Comparison of ENCODE assay signal across 8 cellular contexts in the genomic region with DNA sequence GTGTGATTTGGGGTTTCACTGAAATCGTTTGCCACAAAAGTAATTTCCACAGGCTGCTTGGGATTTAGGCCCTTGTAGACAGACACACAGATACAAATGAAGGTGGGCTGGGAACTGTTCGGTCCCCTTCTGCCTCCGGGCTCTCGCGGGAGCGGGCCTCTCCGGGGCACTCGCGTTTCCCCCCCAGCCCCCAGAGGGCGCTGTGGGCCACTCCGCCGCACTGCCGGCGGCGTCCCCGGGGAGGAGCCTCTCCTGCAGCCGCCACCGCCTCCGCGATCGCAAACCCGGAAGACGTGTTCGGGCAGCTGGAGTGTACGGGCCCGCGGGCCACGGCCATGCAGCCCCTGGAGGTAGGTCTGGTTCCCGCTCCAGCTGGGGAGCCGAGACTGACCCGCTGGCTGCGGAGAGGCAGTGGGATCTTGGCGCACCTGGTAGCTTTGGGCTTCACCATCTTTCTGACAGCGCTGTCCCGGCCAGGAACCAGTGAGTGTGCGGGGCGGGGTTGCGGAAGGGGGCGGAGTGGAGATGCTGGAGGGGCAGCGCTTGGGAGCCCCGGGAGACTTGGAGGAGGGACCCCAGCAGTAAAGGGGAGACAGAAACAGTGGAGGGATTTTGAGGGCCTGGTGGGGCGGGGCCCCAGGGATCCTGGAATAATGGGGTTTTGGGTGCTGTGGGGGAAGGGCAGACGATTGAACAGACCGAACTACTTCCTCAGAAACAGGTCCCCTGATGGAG. TPM values are rescaled to one million over a fixed set of nuclear protein-coding genes. Genes with fewer than 3 reads are reported as not detected.
DNase-seq lines count a peak whose midpoint lies in the region; ATAC-seq and TF ChIP-seq lines count a peak whose summit lies in the region.

A gene with protein sequence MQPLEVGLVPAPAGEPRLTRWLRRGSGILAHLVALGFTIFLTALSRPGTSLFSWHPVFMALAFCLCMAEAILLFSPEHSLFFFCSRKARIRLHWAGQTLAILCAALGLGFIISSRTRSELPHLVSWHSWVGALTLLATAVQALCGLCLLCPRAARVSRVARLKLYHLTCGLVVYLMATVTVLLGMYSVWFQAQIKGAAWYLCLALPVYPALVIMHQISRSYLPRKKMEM (plus strand): TSS at position 290 of the 735 bp plus-strand sequence. CDS start 46 bp downstream, at position 336.

- H3K27ac ChIP-seq in KOPT-K1 (ENCODE audit: low read depth, low read length, poor library complexity, severe bottlenecking) (peak within 1 kb of the TSS; percentile 78), RWPE2 (ENCODE audit: poor library complexity, severe bottlenecking) (peak within 1 kb of the TSS; percentile 36), neuronal stem cell (replicated peaks; ENCODE audit: low read length) (peak within 1 kb of the TSS; percentile 73), substantia nigra (ENCODE audit: low read depth, low read length, poor library complexity, severe bottlenecking) (peak within 1 kb of the TSS; percentile 85)

- TF ChIP-seq CTCF in RWPE2 (IDR thresholded peaks at IDR 0.05; ENCODE audit: poor library complexity, severe bottlenecking) (peak; percentile 99), foreskin fibroblast (IDR thresholded peaks at IDR 0.05; ENCODE audit: low read depth, low read length) (peak; percentile 91)

- no peaks in the 10 kb centered on the region for H3K79me1 ChIP-seq in neuronal stem cell (ENCODE audit: low read depth, low read length)

- H2BK120ac ChIP-seq in neuronal stem cell (ENCODE audit: low read depth, low read length), result no peak within 1 kb of the TSS

- H3K9me3 ChIP-seq in ES-I3 (ENCODE audit: control insufficient read depth, insufficient read depth, low read length) (no peaks in the 10 kb centered on the region), KOPT-K1 (ENCODE audit: insufficient read depth, low read length, poor library complexity, severe bottlenecking) (no peaks in the 10 kb centered on the region), RWPE2 (ENCODE audit: severe bottlenecking) (no peaks in the 10 kb centered on the region), neuronal stem cell (replicated peaks in 1 of 2; ENCODE audit: control insufficient read depth in 2 of 2, insufficient read depth in 1 of 2, low read depth in 1 of 2, low read length in 2 of 2) (no peaks in the 10 kb centered on the region)

- WGBS in neuronal stem cell (ENCODE audit: extremely low coverage in 2 of 2, insufficient read length in 2 of 2, insufficient replicate concordance in 1 of 2), 2 donors, result no CpG with 5 or more reads among the region's 44 CpGs

- ATAC-seq in GM21786 (IDR thresholded peaks at IDR 0.05; ENCODE audit: unreplicated experiment), result peak; percentile 91
- ATAC-seq in RWPE2 (ENCODE audit: low read depth), result peak; percentile 89

- no peak within 1 kb of the TSS for H3K4ac ChIP-seq in neuronal stem cell (ENCODE audit: low read length)

- no peak within 1 kb of the TSS for H3K14ac ChIP-seq in neuronal stem cell (ENCODE audit: low read length)

- no peaks in the 10 kb centered on the region for H3K27me3 ChIP-seq in RWPE2 (ENCODE audit: insufficient read depth, poor library complexity, severe bottlenecking)
- no peaks in the 10 kb centered on the region for H3K27me3 ChIP-seq in neuronal stem cell (ENCODE audit: control insufficient read depth in 3 of 3, insufficient read depth in 3 of 3, low read depth in 1 of 3, low read length in 3 of 3)

- H2BK12ac ChIP-seq in neuronal stem cell (ENCODE audit: low read length), result no peak within 1 kb of the TSS

- peak within 1 kb of the TSS; percentile 94 for H3K4me3 ChIP-seq in RWPE2 (ENCODE audit: severe bottlenecking)
- peak within 1 kb of the TSS; percentile 94 to 95 for H3K4me3 ChIP-seq in foreskin fibroblast (ENCODE audit: low read depth in 1 of 2, low read length in 2 of 2)
- H3K4me3 ChIP-seq in neuronal stem cell (ENCODE audit: low read length in 2 of 2), result peak within 1 kb of the TSS; percentile 92 to 99

- peak within 1 kb of the TSS; percentile 70 for H3K23ac ChIP-seq in neuronal stem cell (ENCODE audit: low read depth, low read length, poor library complexity)

- no peak within 1 kb of the TSS for H2BK5ac ChIP-seq in neuronal stem cell (ENCODE audit: low read length)

- H3K36me3 ChIP-seq in ES-I3 (ENCODE audit: insufficient read depth, low read length) (no peaks in the 10 kb centered on the region; the same call in 1 of the 2 replicates), KOPT-K1 (ENCODE audit: insufficient read depth, low read length) (peaks cover 54% of the 10 kb centered on the region), RWPE2 (ENCODE audit: low read depth) (peaks cover 15% of the 10 kb centered on the region), neuronal stem cell (replicated peaks in 1 of 2; ENCODE audit: control insufficient read depth in 2 of 2, insufficient read depth in 2 of 2, low read length in 2 of 2) (peaks cover 16 to 46% of the 10 kb centered on the region in 2 donors)

- H2AFZ ChIP-seq in neuronal stem cell (ENCODE audit: low read length), result peak within 1 kb of the TSS; percentile 99

- no peak within 1 kb of the TSS for H2AK5ac ChIP-seq in neuronal stem cell (ENCODE audit: low read depth, low read length)

- no peak within 1 kb of the TSS for H2BK15ac ChIP-seq in neuronal stem cell (ENCODE audit: low read length)

- H3K18ac ChIP-seq in neuronal stem cell (ENCODE audit: low read length), result peak within 1 kb of the TSS; percentile 92

- peak within 1 kb of the TSS; percentile 54 for H3K4me2 ChIP-seq in neuronal stem cell (ENCODE audit: insufficient read depth, low read length, poor library complexity, severe bottlenecking)

- H3K4me1 ChIP-seq in ES-I3 (ENCODE audit: insufficient read depth, low read length) (peaks cover 17% of the 10 kb centered on the region), RWPE2 (ENCODE audit: insufficient read depth, poor library complexity, severe bottlenecking) (peaks cover 3% of the 10 kb centered on the region), neuronal stem cell (ENCODE audit: control insufficient read depth in 2 of 2, insufficient read depth in 1 of 2, low read depth in 1 of 2, low read length in 2 of 2) (peaks cover 11% of the 10 kb centered on the region in 2 donors)

- H4K91ac ChIP-seq in neuronal stem cell (ENCODE audit: low read depth, low read length, poor library complexity), result no peak within 1 kb of the TSS

- peak within 1 kb of the TSS; percentile 96 for H3K9ac ChIP-seq in ES-I3 (ENCODE audit: low read depth, low read length)
- peak within 1 kb of the TSS; percentile 89 for H3K9ac ChIP-seq in neuronal stem cell (ENCODE audit: low read depth, low read length, poor library complexity)

- peak; percentile 84 for DNase-seq in RWPE2 (ENCODE audit: low spot score)
- DNase-seq in activated gamma-delta T cell (lab: John Stamatoyannopoulos, UW), result peak; percentile 79
- DNase-seq in foreskin fibroblast, result peak; percentile 77 to 94
- DNase-seq in neuronal stem cell (ENCODE audit: low spot score), result peak; percentile 85
- peak in 47 of 49 donors; percentile 37 to 90 (median 77) for DNase-seq in substantia nigra (lab: John Stamatoyannopoulos, UW)

- no peak within 1 kb of the TSS for H4K8ac ChIP-seq in neuronal stem cell (ENCODE audit: low read depth, low read length)

RNA-seq across cellular contexts. Expression of the gene that starts here (rescaled TPM):
- 2.8 TPM for polyA plus RNA-seq in neuronal stem cell (2013, experiment 1 of 2)
- polyA plus RNA-seq in neuronal stem cell (2013, experiment 2 of 2), result 2.6 TPM

Comparison
In these comparisons a context has a peak if more than half of its experiments do, and no peak if none do; other contexts are left out.
1. Peak in every context shown above with its lines: DNase-seq, ATAC-seq, H3K4me3 ChIP-seq and H3K27ac ChIP-seq.